In the genomic region with DNA sequence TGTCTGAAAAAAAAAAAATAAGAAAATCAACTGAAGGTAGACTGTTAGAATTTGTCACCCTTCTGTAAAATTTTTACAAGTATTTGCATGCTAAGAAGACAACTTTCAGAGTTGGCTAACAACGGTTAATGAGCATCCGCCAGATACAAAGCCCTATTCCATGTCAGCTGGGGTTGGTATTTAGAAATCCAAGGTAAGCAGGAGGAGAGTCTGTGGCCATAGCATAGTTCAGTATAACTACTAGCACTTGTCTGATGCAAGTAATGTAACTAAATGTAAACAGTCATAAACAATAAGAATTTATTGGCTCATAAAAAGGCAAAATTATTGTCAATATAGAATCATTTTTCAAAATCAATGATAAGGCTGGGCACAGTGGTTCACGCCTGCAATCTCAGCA, we compare ENCODE assay signal across 20 cellular contexts.
"Had no signal": no experiment of that assay in that cellular context is flagged by ENCODE, and none has a peak within 500 bp of the region (broad histone marks: within the 10 kb centered on the region; RNA-seq: fewer than 3 reads in every experiment).

No MANE protein-coding gene starts in this region.

- ATAC-seq: gastroesophageal sphincter; heart left ventricle; left lung; left ventricle myocardium superior; lower lobe of right lung; naive thymus-derived CD4-positive, alpha-beta T cell had no signal

- H3K79me2 ChIP-seq: hepatocyte had no signal

- H3K9me3 Mint-ChIP-seq: immature natural killer cell had no signal

- H3K36me3 Mint-ChIP-seq: immature natural killer cell had no signal

- H2AFZ ChIP-seq: hepatocyte had no signal

- H3K27me3 Mint-ChIP-seq: memory B cell; naive thymus-derived CD4-positive, alpha-beta T cell had no signal

- H3K36me3 ChIP-seq: esophagus muscularis mucosa, gastroesophageal sphincter, heart left ventricle, left lung, lower lobe of right lung had no signal

- H3K27me3 ChIP-seq: dorsolateral prefrontal cortex, hepatocyte, left lung had no signal

- H3K27ac ChIP-seq: coronary artery, dorsolateral prefrontal cortex, esophagus muscularis mucosa, gastroesophageal sphincter, heart left ventricle, hepatocyte, left lung, lower lobe of right lung had no signal

- H3K9me3 ChIP-seq: esophagus muscularis mucosa, gastroesophageal sphincter, lower lobe of right lung had no signal

- H3K27ac Mint-ChIP-seq: immature natural killer cell; memory B cell; naive thymus-derived CD4-positive, alpha-beta T cell had no signal

- H3K4me3 Mint-ChIP-seq: immature natural killer cell; memory B cell; naive thymus-derived CD4-positive, alpha-beta T cell had no signal

- H3K4me2 ChIP-seq: hepatocyte had no signal

- H3K4me3 ChIP-seq: coronary artery, dorsolateral prefrontal cortex, esophagus muscularis mucosa, gastroesophageal sphincter, heart left ventricle, hepatocyte, left lung, lower lobe of right lung had no signal

- DNase-seq: dermis blood vessel endothelial cell; dorsolateral prefrontal cortex; effector CD4-positive, alpha-beta T cell; effector memory CD4-positive, alpha-beta T cell; heart left ventricle; hypothalamus; immature natural killer cell; islet precursor cell; kidney; kidney glomerular epithelial cell; left lung; left ventricle myocardium superior; lower lobe of right lung; mesendoderm; naive thymus-derived CD4-positive, alpha-beta T cell had no signal
